Comparison of ENCODE assay signal across 19 cellular contexts in genomic region chr7:103077318-103077717, GRCh38.
"Had no signal": no experiment of that assay in that cellular context is flagged by ENCODE, and none has a peak within 500 bp of the region (broad histone marks: within the 10 kb centered on the region; RNA-seq: fewer than 3 reads in every experiment).

No MANE protein-coding gene starts in this region.

- H3K9me3 ChIP-seq: body of pancreas, colonic mucosa, lower lobe of right lung, thyroid gland had no signal

- H3K36me3 ChIP-seq: colonic mucosa, lower lobe of right lung, thyroid gland had no signal

- FAIRE-seq: endometrium, keratinocyte, urothelium cell line had no signal

- DNase-seq: activated CD4-positive, alpha-beta T cell treated with anti-CD3 and anti-CD28 coated beads for 48 hours; activated CD4-positive, CD25-positive, alpha-beta regulatory T cell; activated CD8-positive, alpha-beta memory T cell treated with anti-CD3 and anti-CD28 coated beads for 24 hours; activated CD8-positive, alpha-beta memory T cell treated with anti-CD3 and anti-CD28 coated beads, Interleukin-2, amount 50 U/mL, for 48 hours; activated naive CD4-positive, alpha-beta T cell; body of pancreas; colonic mucosa; foreskin melanocyte; glutamatergic neuron; nephron progenitor cell; occipital lobe; stimulated activated naive CD4-positive, alpha-beta T cell treated with Interleukin-2 at 50 U/mL for 16 hours; T1000; thyroid gland had no signal

- H3K9me3 Mint-ChIP-seq: central memory CD8-positive, alpha-beta T cell; nephron progenitor cell had no signal

- H3K4me3 Mint-ChIP-seq: central memory CD8-positive, alpha-beta T cell; nephron progenitor cell had no signal

- H3K27ac ChIP-seq: body of pancreas, colonic mucosa, lower lobe of right lung, thyroid gland had no signal

- H3K27me3 ChIP-seq: body of pancreas, colonic mucosa, thyroid gland had no signal

- H3K27ac Mint-ChIP-seq: nephron progenitor cell had no signal

- ATAC-seq: body of pancreas, lower lobe of right lung had no signal

- H3K27me3 Mint-ChIP-seq: central memory CD8-positive, alpha-beta T cell had no signal

- H3K4me3 ChIP-seq: body of pancreas, colonic mucosa, lower lobe of right lung, thyroid gland had no signal
